ENCODE assay signal across 7 cellular contexts in genomic region chr9:101814064-101814463, GRCh38.
"Had no signal": no experiment of that assay in that cellular context is flagged by ENCODE, and none has a peak within 500 bp of the region (broad histone marks: within the 10 kb centered on the region; RNA-seq: fewer than 3 reads in every experiment).

No MANE protein-coding gene starts in this region.

- FAIRE-seq: H1, HTR-8/SVneo, K562 had no signal

- H3K4me3 ChIP-seq: GM23338, K562 had no signal

- DNase-seq: H9, HCEC 1CT, IMR-90 had no signal
